In the genomic region with DNA sequence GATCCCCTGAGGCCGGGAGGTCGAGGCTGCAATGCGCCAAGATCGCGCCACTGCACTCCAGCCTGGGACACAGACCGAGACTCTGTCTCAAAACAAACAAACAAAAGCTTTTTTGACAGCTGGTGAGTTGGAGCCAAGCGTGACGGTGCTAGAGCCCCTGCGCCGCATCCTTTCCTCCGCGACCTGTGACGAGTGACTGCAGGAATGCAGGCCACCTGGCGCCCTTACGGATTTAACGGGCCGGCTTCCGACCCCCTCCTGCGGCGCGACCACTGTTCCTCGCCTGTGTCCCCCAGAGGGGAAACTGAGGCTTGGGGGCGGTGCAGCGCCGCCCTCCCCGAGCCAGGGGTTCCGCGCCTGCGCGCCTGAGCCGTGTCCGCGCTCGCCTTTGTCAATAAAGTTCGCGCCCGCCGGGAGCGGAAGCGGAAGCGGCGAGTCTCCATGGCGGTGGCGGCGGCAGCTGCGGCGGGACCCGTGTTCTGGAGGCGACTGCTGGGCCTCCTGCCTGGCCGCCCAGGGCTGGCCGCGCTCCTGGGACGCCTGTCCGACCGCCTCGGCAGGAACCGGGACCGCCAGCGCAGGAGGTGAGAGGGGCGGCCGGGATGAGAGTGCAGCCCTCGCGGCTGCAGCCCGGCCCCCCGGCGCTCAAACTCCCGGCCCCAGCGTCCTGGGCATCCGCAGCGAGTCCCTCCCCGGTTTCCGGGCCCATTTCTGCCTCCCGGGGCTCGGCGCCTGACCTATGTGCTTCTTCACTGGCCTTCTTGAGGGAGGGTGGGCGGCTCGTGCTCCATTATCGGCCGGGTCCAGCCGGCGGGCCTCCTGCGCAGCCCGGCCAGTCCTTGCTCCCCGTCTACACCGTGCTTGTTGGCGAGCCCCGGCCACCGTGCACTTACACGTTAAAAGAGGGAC, we compare ENCODE assay signal across 7 cellular contexts. TPM values are rescaled to one million over a fixed set of nuclear protein-coding genes. Genes with fewer than 3 reads are reported as not detected.
A peak's percentile ranks its signal among the peaks of the same experiment; 100 is the strongest.
DNase-seq lines count a peak whose midpoint lies in the region; ATAC-seq and TF ChIP-seq lines count a peak whose summit lies in the region.

A gene with protein sequence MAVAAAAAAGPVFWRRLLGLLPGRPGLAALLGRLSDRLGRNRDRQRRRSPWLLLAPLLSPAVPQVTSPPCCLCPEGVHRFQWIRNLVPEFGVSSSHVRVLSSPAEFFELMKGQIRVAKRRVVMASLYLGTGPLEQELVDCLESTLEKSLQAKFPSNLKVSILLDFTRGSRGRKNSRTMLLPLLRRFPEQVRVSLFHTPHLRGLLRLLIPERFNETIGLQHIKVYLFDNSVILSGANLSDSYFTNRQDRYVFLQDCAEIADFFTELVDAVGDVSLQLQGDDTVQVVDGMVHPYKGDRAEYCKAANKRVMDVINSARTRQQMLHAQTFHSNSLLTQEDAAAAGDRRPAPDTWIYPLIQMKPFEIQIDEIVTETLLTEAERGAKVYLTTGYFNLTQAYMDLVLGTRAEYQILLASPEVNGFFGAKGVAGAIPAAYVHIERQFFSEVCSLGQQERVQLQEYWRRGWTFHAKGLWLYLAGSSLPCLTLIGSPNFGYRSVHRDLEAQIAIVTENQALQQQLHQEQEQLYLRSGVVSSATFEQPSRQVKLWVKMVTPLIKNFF (plus strand): TSS at position 425 of the 909 bp plus-strand sequence. CDS start 17 bp downstream, at position 442.

- H3K4me2 ChIP-seq in OCI-LY1 (ENCODE audit: low read length), result peak within 1 kb of the TSS; percentile 99

- H3K4me1 ChIP-seq in OCI-LY1 (ENCODE audit: insufficient read depth, low read length, severe bottlenecking), result peaks cover 45% of the 10 kb centered on the region
- H3K4me1 ChIP-seq in mucosa of descending colon (ENCODE audit: low read depth), result peaks cover 36% of the 10 kb centered on the region

- peaks cover 24% of the 10 kb centered on the region for H3K79me2 ChIP-seq in OCI-LY1 (ENCODE audit: insufficient read depth, low read length)

- no peaks in the 10 kb centered on the region for H3F3A ChIP-seq in OCI-LY1 (ENCODE audit: insufficient read depth, low read length)

- ATAC-seq in GM18502 (IDR thresholded peaks at IDR 0.05; ENCODE audit: poor library complexity, unreplicated experiment) (peak; percentile 64), HG03342 (IDR thresholded peaks at IDR 0.05; ENCODE audit: unreplicated experiment) (peak; percentile 53), mucosa of descending colon (peak; percentile 91)

- no peaks in the 10 kb centered on the region for H3K9me2 ChIP-seq in OCI-LY1 (ENCODE audit: low read depth, low read length)

- peak within 1 kb of the TSS; percentile 90 for H2AFZ ChIP-seq in OCI-LY1 (ENCODE audit: low read length)

- H3K9ac ChIP-seq in OCI-LY1 (ENCODE audit: low read length), result peak within 1 kb of the TSS; percentile 94

- H3K4me3 ChIP-seq in OCI-LY1 (ENCODE audit: low read depth, low read length, poor library complexity, severe bottlenecking) (peak within 1 kb of the TSS; percentile 99), epithelial cell of esophagus (ENCODE audit: low read length) (peak within 1 kb of the TSS; percentile 84), mucosa of descending colon (peak within 1 kb of the TSS; percentile 88)

- H3K36me3 ChIP-seq in OCI-LY1 (ENCODE audit: insufficient read depth, low read length), result 0 out of 2 replicates have a peak, but pooled peaks cover 13% of the 10 kb centered on the region
- H3K36me3 ChIP-seq in mucosa of descending colon (ENCODE audit: low read depth), result no peaks in the 10 kb centered on the region

- no peak within 1 kb of the TSS for H3K27ac ChIP-seq in OCI-LY1 (ENCODE audit: low read depth, low read length, poor library complexity, severe bottlenecking)

- intact Hi-C loops in mucosa of descending colon (cut with DNase I, micrococcal nuclease), result no loop called here

- TF ChIP-seq CTCF in OCI-LY1 (IDR thresholded peaks at IDR 0.05; ENCODE audit: low read length), result no peak
- TF ChIP-seq CTCF in epithelial cell of esophagus (IDR thresholded peaks at IDR 0.05; ENCODE audit: insufficient read depth, low read depth, low read length, missing control alignments), result no peak
- no peak for TF ChIP-seq CTCF in mucosa of descending colon (IDR thresholded peaks at IDR 0.05)

- no peaks in the 10 kb centered on the region for H4K20me1 ChIP-seq in OCI-LY1 (ENCODE audit: insufficient read depth, low read length)

- peak; percentile 73 for DNase-seq in activated T-cell treated with anti-CD3 and anti-CD28 coated beads for 4 hours
- DNase-seq in epithelial cell of esophagus (ENCODE audit: low read depth), result peak; percentile 80
- DNase-seq in mucosa of descending colon, result peak; percentile 86 to 89 (median 89)
- DNase-seq in stimulated activated CD8-positive, alpha-beta memory T cell treated with anti-CD3 and anti-CD28 coated beads, Interleukin-4, amount 100 ng/mL, for 4 hours (ENCODE audit: low read depth in 2 of 2, low spot score in 1 of 2), result peak; percentile 60 to 65

- H3K9me3 ChIP-seq in OCI-LY1 (ENCODE audit: low read length), result no peaks in the 10 kb centered on the region
- no peaks in the 10 kb centered on the region for H3K9me3 ChIP-seq in mucosa of descending colon

- H3K27me3 ChIP-seq in OCI-LY1 (ENCODE audit: insufficient read depth, low read length), result no peaks in the 10 kb centered on the region

RNA-seq across cellular contexts. Expression of the gene that starts here (rescaled TPM):
- 10 to 100 TPM; 36.2 to 54.3 (median 48.8) TPM for total RNA-seq in mucosa of descending colon
